ENCODE assay signal across 12 cellular contexts in the genomic region with DNA sequence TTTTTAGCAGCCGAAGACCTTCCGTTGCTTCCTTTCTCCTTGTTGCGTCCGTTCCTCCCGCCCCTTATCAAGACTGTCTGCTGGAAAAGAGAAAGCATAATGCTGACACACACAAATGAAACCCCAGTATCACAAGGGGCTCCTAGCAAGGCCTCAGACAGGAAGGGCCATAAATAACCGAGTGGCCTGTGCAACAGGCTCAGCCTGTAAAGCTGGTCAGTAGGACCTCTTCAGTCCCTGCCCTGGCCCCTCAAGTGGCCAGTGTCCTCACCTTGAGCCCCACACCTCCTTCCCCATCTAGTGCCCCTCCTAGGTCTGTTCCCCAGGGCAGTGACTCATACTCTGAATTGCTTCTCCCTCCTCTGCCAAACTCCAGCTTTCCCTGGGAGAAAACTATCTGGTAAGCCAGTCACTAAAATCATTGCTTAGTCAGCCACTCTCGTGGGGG.
DNase-seq lines count a peak whose midpoint lies in the region; ATAC-seq and TF ChIP-seq lines count a peak whose summit lies in the region.
"Had no signal": no experiment of that assay in that cellular context is flagged by ENCODE, and none has a peak within 500 bp of the region (broad histone marks: within the 10 kb centered on the region; RNA-seq: fewer than 3 reads in every experiment).

No MANE protein-coding gene starts in this region.

- H3K27ac ChIP-seq in PC-9 = peak overlapping the region; percentile 82

- H3K4me3 ChIP-seq in AG09309 (ENCODE audit: control insufficient read depth, low read depth, low read length) (no peak overlapping the region), PC-9 (peak overlapping the region; percentile 18; the same call in 1 of the 2 replicates)
- H3K4me3 ChIP-seq: GM23338 had no signal

- POLR2A ChIA-PET in PC-9 (lab: Charles Lee; ENCODE audit: unreplicated experiment) = interaction anchor here (0.7 kb wide), 1 partner anchor 55 kb away, joined by 4 read pairs; no protein-coding TSS in a partner anchor

- H3K9me2 ChIP-seq in PC-9 (ENCODE audit: insufficient read depth) = no peaks in the 10 kb centered on the region

- ATAC-seq in omental fat pad (ENCODE audit: low FRiP score) (peak; percentile 95), GM19397 (IDR thresholded peaks at IDR 0.05; ENCODE audit: unreplicated experiment) (no peak), GM19452 (IDR thresholded peaks at IDR 0.05; ENCODE audit: unreplicated experiment) (no peak), HG03139 (IDR thresholded peaks at IDR 0.05; ENCODE audit: unreplicated experiment) (no peak), GM19035 (IDR thresholded peaks at IDR 0.05; ENCODE audit: unreplicated experiment) (no peak)
- ATAC-seq: GM23338 had no signal

- peaks cover 38% of the 10 kb centered on the region for H3K4me1 ChIP-seq in PC-9 (replicated peaks; ENCODE audit: insufficient read depth)

- no peaks in the 10 kb centered on the region for H3K36me3 ChIP-seq in PC-9 (ENCODE audit: low read depth)

- CTCF ChIA-PET in PC-9 (lab: Charles Lee) = interaction anchor here (0.7 kb wide), 1 partner anchor 199 kb away, joined by 3 read pairs; no protein-coding TSS in a partner anchor

- no peaks in the 10 kb centered on the region for H3K27me3 ChIP-seq in PC-9 (ENCODE audit: insufficient read depth, low read depth)

- H3F3A ChIP-seq in PC-9 (ENCODE audit: insufficient read depth, low read depth) = peaks cover 24% of the 10 kb centered on the region

- TF ChIP-seq CTCF in AG09309 (IDR thresholded peaks at IDR 0.05; ENCODE audit: control insufficient read depth, insufficient read depth, low read depth, low read length, missing control alignments) (no peak), PC-9 (conservative IDR thresholded peaks at IDR 0.05) (no peak), omental fat pad (IDR thresholded peaks at IDR 0.05) (no peak)

- no TSS peak for BruUV-seq in PC-9 (replicated peaks; lab: Mats Ljungman, UMichigan)

- intact Hi-C loops in PC-9 (cut with micrococcal nuclease; ENCODE audit: unreplicated experiment) = loop anchor here (1.0 to 2.0 kb wide), 4 partner anchors 42 to 407 kb away; no protein-coding TSS in a partner anchor

- 0 out of 2 replicates have a peak overlapping the region, but pooled peaks have one; percentile 28 for H2AFZ ChIP-seq in PC-9
- H2AFZ ChIP-seq: GM23338 had no signal

- no peaks in the 10 kb centered on the region for H3K9me3 ChIP-seq in PC-9 (ENCODE audit: insufficient read depth, low read depth)

- no peaks in the 10 kb centered on the region for H4K20me1 ChIP-seq in PC-9 (ENCODE audit: insufficient read depth)

- DNase-seq in AG09309 (ENCODE audit: low read depth) (peak; percentile 28), PC-9 (peak; percentile 89 to 93), fibroblast of peridontal ligament (ENCODE audit: extremely low read depth) (peak; percentile 87), omental fat pad (ENCODE audit: low spot score) (no peak)
- DNase-seq: activated CD4-positive, alpha-beta T cell treated with anti-CD3 and anti-CD28 coated beads for 4 hours; effector memory CD4-positive, alpha-beta T cell; NCI-H1694 had no signal

- no peaks in the 10 kb centered on the region for H3K79me2 ChIP-seq in PC-9 (ENCODE audit: low read depth)

- H3K4me2 ChIP-seq in PC-9 = peak overlapping the region; percentile 59
- H3K4me2 ChIP-seq: GM23338 had no signal
